In the genomic region with DNA sequence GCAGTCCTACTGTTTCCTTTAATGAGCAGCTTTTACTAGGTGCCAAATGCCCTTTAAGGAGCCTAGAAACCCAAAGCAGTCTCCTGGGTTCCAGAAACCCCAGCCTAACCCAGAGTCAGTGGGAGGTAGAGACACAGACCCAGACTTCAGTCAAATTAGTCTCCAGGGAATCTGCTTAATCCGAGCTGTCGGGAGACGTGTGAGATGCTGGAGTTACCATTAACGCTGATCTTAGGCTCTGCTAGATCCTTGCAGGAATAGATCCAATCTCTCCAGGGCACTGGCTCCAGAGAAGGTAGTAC, we compare ENCODE assay signal across 16 cellular contexts.
A peak's percentile ranks its signal among the peaks of the same experiment; 100 is the strongest.
DNase-seq lines count a peak whose midpoint lies in the region; ATAC-seq and TF ChIP-seq lines count a peak whose summit lies in the region.
"Had no signal": no experiment of that assay in that cellular context is flagged by ENCODE, and none has a peak within 500 bp of the region (broad histone marks: within the 10 kb centered on the region; RNA-seq: fewer than 3 reads in every experiment).

No MANE protein-coding gene starts in this region.

- H3K27me3 Mint-ChIP-seq in WTC11 (ENCODE audit: low read depth) (no peaks in the 10 kb centered on the region), nephron (ENCODE audit: low read depth) (peaks cover 3% of the 10 kb centered on the region)
- no peaks in the 10 kb centered on the region for H3K27me3 Mint-ChIP-seq in activated CD4-positive, alpha-beta T cell treated with anti-CD3 and anti-CD28 coated beads, Interleukin-2, amount 10 ng/mL, durations not matched to agents 7 days and 5 days
- H3K27me3 Mint-ChIP-seq in natural killer cell treated with Interleukin-12 subunit alpha and Interleukin-12 subunit beta and Interleukin-15 and Interleukin-18, amount 100 ng/mL, for 72 hours = peaks cover 0 to 5% of the 10 kb centered on the region in 2 donors

- H3K36me3 ChIP-seq in right atrium auricular region (no peaks in the 10 kb centered on the region), sigmoid colon (no peaks in the 10 kb centered on the region)
- H3K36me3 ChIP-seq: MG63 had no signal

- H3K4me1 Mint-ChIP-seq in WTC11 (peaks cover 22% of the 10 kb centered on the region), nephron (peaks cover 68% of the 10 kb centered on the region)
- no peaks in the 10 kb centered on the region for H3K4me1 Mint-ChIP-seq in activated CD4-positive, alpha-beta T cell treated with anti-CD3 and anti-CD28 coated beads, Interleukin-2, amount 10 ng/mL, durations not matched to agents 7 days and 5 days
- H3K4me1 Mint-ChIP-seq in natural killer cell treated with Interleukin-12 subunit alpha and Interleukin-12 subunit beta and Interleukin-15 and Interleukin-18, amount 100 ng/mL, for 72 hours (ENCODE audit: low read depth in 2 of 2) = no peaks in the 10 kb centered on the region

- DNase-seq in right atrium auricular region (ENCODE audit: low spot score) (no peak), Right ventricle myocardium inferior (ENCODE audit: missing footprints) (no peak), WTC11 (ENCODE audit: low spot score) (no peak), sigmoid colon (no peak), GOT3 (lab: John Stamatoyannopoulos, UW) (no peak)
- no peak for DNase-seq in activated CD4-positive, alpha-beta T cell treated with anti-CD3 and anti-CD28 coated beads, Interleukin-2, amount 10 ng/mL, durations not matched to agents 7 days and 5 days
- DNase-seq in natural killer cell treated with Interleukin-12 subunit alpha and Interleukin-12 subunit beta and Interleukin-15 and Interleukin-18, amount 100 ng/mL, for 72 hours (ENCODE audit: low spot score) = no peak
- DNase-seq: AML-193, MG63, NCI-H1092 treated with DMSO at 0.1 percent for 48 hours, NCI-H1694, NCI-H446 treated with DMSO at 0.1 percent for 48 hours had no signal

- H3K9me3 ChIP-seq in right atrium auricular region = no peaks in the 10 kb centered on the region
- H3K9me3 ChIP-seq in sigmoid colon = no peaks in the 10 kb centered on the region

- 73 to 93% methylated on average over 4 of the region's 4 CpGs for WGBS in sigmoid colon, 2 donors

- H3K27ac Mint-ChIP-seq in WTC11 (0 out of 2 replicates have a peak overlapping the region, but pooled peaks have one; percentile 95), nephron (peak overlapping the region; percentile 27 to 87 (median 65))
- no peak overlapping the region for H3K27ac Mint-ChIP-seq in activated CD4-positive, alpha-beta T cell treated with anti-CD3 and anti-CD28 coated beads, Interleukin-2, amount 10 ng/mL, durations not matched to agents 7 days and 5 days
- H3K27ac Mint-ChIP-seq in natural killer cell treated with Interleukin-12 subunit alpha and Interleukin-12 subunit beta and Interleukin-15 and Interleukin-18, amount 100 ng/mL, for 72 hours = no peak overlapping the region

- TF ChIP-seq EP300 in sigmoid colon (IDR thresholded peaks at IDR 0.05) = no peak

- H3K9me3 Mint-ChIP-seq in WTC11 (peaks cover 12% of the 10 kb centered on the region), nephron (no peaks in the 10 kb centered on the region)
- H3K9me3 Mint-ChIP-seq in activated CD4-positive, alpha-beta T cell treated with anti-CD3 and anti-CD28 coated beads, Interleukin-2, amount 10 ng/mL, durations not matched to agents 7 days and 5 days = no peaks in the 10 kb centered on the region
- peaks cover 3% of the 10 kb centered on the region for H3K9me3 Mint-ChIP-seq in natural killer cell treated with Interleukin-12 subunit alpha and Interleukin-12 subunit beta and Interleukin-15 and Interleukin-18, amount 100 ng/mL, for 72 hours

- peaks cover 0 to 14% of the 10 kb centered on the region in 2 donors for H3K4me1 ChIP-seq in right atrium auricular region
- peaks cover 0 to 7% (median 3%) of the 10 kb centered on the region in 4 donors for H3K4me1 ChIP-seq in sigmoid colon

- H3K27ac ChIP-seq in right atrium auricular region (peak overlapping the region; percentile 42 to 50), sigmoid colon (no peak overlapping the region)
- H3K27ac ChIP-seq: HL-60, KMS-11 had no signal

- TF ChIP-seq POLR2A in sigmoid colon (IDR thresholded peaks at IDR 0.05) = no peak

- H3K27me3 ChIP-seq in right atrium auricular region (no peaks in the 10 kb centered on the region), sigmoid colon (no peaks in the 10 kb centered on the region)
- H3K27me3 ChIP-seq: MG63 had no signal

- H3K36me3 Mint-ChIP-seq in WTC11 (peaks cover 4% of the 10 kb centered on the region), nephron (ENCODE audit: low read depth) (no peaks in the 10 kb centered on the region)
- H3K36me3 Mint-ChIP-seq in activated CD4-positive, alpha-beta T cell treated with anti-CD3 and anti-CD28 coated beads, Interleukin-2, amount 10 ng/mL, durations not matched to agents 7 days and 5 days (ENCODE audit: low read depth) = no peaks in the 10 kb centered on the region
- H3K36me3 Mint-ChIP-seq in natural killer cell treated with Interleukin-12 subunit alpha and Interleukin-12 subunit beta and Interleukin-15 and Interleukin-18, amount 100 ng/mL, for 72 hours = no peaks in the 10 kb centered on the region

- POLR2A ChIA-PET in WTC11 (lab: Charles Lee) = no interaction called here
- POLR2A ChIA-PET in activated CD4-positive, alpha-beta T cell treated with anti-CD3 and anti-CD28 coated beads, Interleukin-2, amount 10 ng/mL, durations not matched to agents 7 days and 5 days (lab: Charles Lee) = no interaction called here

- no peak overlapping the region for H3K4me3 Mint-ChIP-seq in WTC11
- H3K4me3 Mint-ChIP-seq in nephron = no peak overlapping the region
- no peak overlapping the region for H3K4me3 Mint-ChIP-seq in activated CD4-positive, alpha-beta T cell treated with anti-CD3 and anti-CD28 coated beads, Interleukin-2, amount 10 ng/mL, durations not matched to agents 7 days and 5 days
- no peak overlapping the region for H3K4me3 Mint-ChIP-seq in natural killer cell treated with Interleukin-12 subunit alpha and Interleukin-12 subunit beta and Interleukin-15 and Interleukin-18, amount 100 ng/mL, for 72 hours

- intact Hi-C loops in Right ventricle myocardium inferior (cut with DNase I) (no loop called here), sigmoid colon (cut with DNase I) (no loop called here)

- H3K4me3 ChIP-seq in right atrium auricular region (no peak overlapping the region), sigmoid colon (no peak overlapping the region)
- H3K4me3 ChIP-seq: GM12878, MG63 had no signal

- TF ChIP-seq CTCF in right atrium auricular region (IDR thresholded peaks at IDR 0.05) = no peak
- TF ChIP-seq CTCF in WTC11 (IDR thresholded peaks at IDR 0.05) = no peak
- TF ChIP-seq CTCF in nephron (IDR thresholded peaks at IDR 0.05; ENCODE audit: unreplicated experiment in 3 of 3) = no peak
- TF ChIP-seq CTCF in sigmoid colon (IDR thresholded peaks at IDR 0.05) = no peak

- CTCF ChIA-PET in WTC11 (lab: Charles Lee) = interaction anchor here (0.7 to 2.0 kb wide), 2 partner anchors 36 to 47 kb away, joined by 3 to 9 read pairs; no protein-coding TSS in a partner anchor
- CTCF ChIA-PET in activated CD4-positive, alpha-beta T cell treated with anti-CD3 and anti-CD28 coated beads, Interleukin-2, amount 10 ng/mL, durations not matched to agents 7 days and 5 days (lab: Charles Lee) = no interaction called here

- ATAC-seq in Right ventricle myocardium inferior (no peak), WTC11 (peak; percentile 19; the same call in 1 of the 2 replicates)
- no peak for ATAC-seq in natural killer cell treated with Interleukin-12 subunit alpha and Interleukin-12 subunit beta and Interleukin-15 and Interleukin-18, amount 100 ng/mL, for 72 hours
- ATAC-seq: GM12878 had no signal

TF ChIP-seq in WTC11, 78 proteins besides CTCF, POLR2A, EP300 and RAD21 (continues in another document):
- TF ChIP-seq, protein P1, sequence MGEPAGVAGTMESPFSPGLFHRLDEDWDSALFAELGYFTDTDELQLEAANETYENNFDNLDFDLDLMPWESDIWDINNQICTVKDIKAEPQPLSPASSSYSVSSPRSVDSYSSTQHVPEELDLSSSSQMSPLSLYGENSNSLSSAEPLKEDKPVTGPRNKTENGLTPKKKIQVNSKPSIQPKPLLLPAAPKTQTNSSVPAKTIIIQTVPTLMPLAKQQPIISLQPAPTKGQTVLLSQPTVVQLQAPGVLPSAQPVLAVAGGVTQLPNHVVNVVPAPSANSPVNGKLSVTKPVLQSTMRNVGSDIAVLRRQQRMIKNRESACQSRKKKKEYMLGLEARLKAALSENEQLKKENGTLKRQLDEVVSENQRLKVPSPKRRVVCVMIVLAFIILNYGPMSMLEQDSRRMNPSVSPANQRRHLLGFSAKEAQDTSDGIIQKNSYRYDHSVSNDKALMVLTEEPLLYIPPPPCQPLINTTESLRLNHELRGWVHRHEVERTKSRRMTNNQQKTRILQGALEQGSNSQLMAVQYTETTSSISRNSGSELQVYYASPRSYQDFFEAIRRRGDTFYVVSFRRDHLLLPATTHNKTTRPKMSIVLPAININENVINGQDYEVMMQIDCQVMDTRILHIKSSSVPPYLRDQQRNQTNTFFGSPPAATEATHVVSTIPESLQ (CRISPR knock-in tag; IDR thresholded peaks at IDR 0.05) = no peak
- TF ChIP-seq FOXK1 (CRISPR knock-in tag; IDR thresholded peaks at IDR 0.05) = no peak
- TF ChIP-seq, protein P2, sequence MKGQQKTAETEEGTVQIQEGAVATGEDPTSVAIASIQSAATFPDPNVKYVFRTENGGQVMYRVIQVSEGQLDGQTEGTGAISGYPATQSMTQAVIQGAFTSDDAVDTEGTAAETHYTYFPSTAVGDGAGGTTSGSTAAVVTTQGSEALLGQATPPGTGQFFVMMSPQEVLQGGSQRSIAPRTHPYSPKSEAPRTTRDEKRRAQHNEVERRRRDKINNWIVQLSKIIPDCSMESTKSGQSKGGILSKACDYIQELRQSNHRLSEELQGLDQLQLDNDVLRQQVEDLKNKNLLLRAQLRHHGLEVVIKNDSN (CRISPR knock-in tag; IDR thresholded peaks at IDR 0.05) = no peak
- TF ChIP-seq, protein P3, sequence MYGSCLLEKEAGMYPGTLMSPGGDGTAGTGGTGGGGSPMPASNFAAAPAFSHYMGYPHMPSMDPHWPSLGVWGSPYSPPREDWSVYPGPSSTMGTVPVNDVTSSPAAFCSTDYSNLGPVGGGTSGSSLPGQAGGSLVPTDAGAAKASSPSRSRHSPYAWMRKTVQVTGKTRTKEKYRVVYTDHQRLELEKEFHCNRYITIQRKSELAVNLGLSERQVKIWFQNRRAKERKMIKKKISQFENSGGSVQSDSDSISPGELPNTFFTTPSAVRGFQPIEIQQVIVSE (CRISPR knock-in tag; IDR thresholded peaks at IDR 0.05; ENCODE audit: borderline replicate concordance) = no peak
- TF ChIP-seq, protein P4, sequence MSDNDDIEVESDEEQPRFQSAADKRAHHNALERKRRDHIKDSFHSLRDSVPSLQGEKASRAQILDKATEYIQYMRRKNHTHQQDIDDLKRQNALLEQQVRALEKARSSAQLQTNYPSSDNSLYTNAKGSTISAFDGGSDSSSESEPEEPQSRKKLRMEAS (CRISPR knock-in tag; IDR thresholded peaks at IDR 0.05) = no peak

Comparison
In these comparisons a context has a peak if more than half of its experiments do, and no peak if none do; other contexts are left out.
1. H3K27ac ChIP-seq: peak in right atrium auricular region (2 of 2); none in sigmoid colon (0 of 4).
2. H3K27ac Mint-ChIP-seq: peak in WTC11 (single experiment) and nephron (3 of 3); none in activated CD4-positive, alpha-beta T cell treated with anti-CD3 and anti-CD28 coated beads, Interleukin-2, amount 10 ng/mL, durations not matched to agents 7 days and 5 days (single experiment) and natural killer cell treated with Interleukin-12 subunit alpha and Interleukin-12 subunit beta and Interleukin-15 and Interleukin-18, amount 100 ng/mL, for 72 hours (0 of 2).